In genomic region chr11:66686801-66687750, GRCh38 we compare ENCODE assay signal across 18 cellular contexts. TPM values are rescaled to one million over a fixed set of nuclear protein-coding genes. Genes with fewer than 3 reads are reported as not detected.
DNase-seq lines count a peak whose midpoint lies in the region.
"Had no signal": no experiment of that assay in that cellular context is flagged by ENCODE, and none has a peak within 500 bp of the region (broad histone marks: within the 10 kb centered on the region; RNA-seq: fewer than 3 reads in every experiment).

No MANE protein-coding gene starts in this region.

- intact Hi-C loops in posterior vena cava (cut with DNase I) = loop anchor here in 1 of 2 donors (5.0 kb wide), 1 partner anchor 115 kb away; no protein-coding TSS in a partner anchor

- peak; percentile 15 for DNase-seq in D341Med (ENCODE audit: low spot score)
- peak; percentile 31 for DNase-seq in NCI-H1694 treated with DMSO at 0.1 percent for 48 hours (lab: John Stamatoyannopoulos, UW)
- peak; percentile 79 for DNase-seq in epithelial cell of prostate (ENCODE audit: low read depth, low spot score)
- DNase-seq in posterior vena cava (ENCODE audit: low spot score) = peak; percentile 76
- DNase-seq in GDM1 (lab: John Stamatoyannopoulos, UW) = no peak
- no peak for DNase-seq in NCI-H2029 (lab: John Stamatoyannopoulos, UW)
- DNase-seq in central memory CD4-positive, alpha-beta T cell = no peak
- no peak for DNase-seq in RPMI8226
- DNase-seq: COR-L47; GF-D8; heart right ventricle; KBM-7; mesenchymal stem cell; NCI-H2107; Peyer's patch; stimulated activated CD4-positive, alpha-beta T cell treated with anti-CD3 and anti-CD28 coated beads, Interleukin-1b, Interleukin-23, amount 100 ng/mL, for 48 hours; SW 1271 had no signal

- H3K27ac ChIP-seq in epithelial cell of prostate = peak overlapping the region; percentile 95
- H3K27ac ChIP-seq: heart right ventricle, Peyer's patch, right atrium auricular region had no signal

RNA-seq across cellular contexts. Expression of gene RBM4B, which starts 9.4 kb away (rescaled TPM):
- total RNA-seq in posterior vena cava = 10 to 100 TPM in 1 of 2 donors, 1 to 10 TPM in 1; 9.0 to 10.2 TPM

RNA-seq across cellular contexts. Expression of gene SPTBN2, which starts 41.9 kb away (rescaled TPM):
- 1 to 10 TPM; 4.2 to 5.9 TPM for total RNA-seq in posterior vena cava

RNA-seq across cellular contexts. Expression of gene RBM4, which starts 48.6 kb away (rescaled TPM):
- total RNA-seq in posterior vena cava = 10 to 100 TPM; 63.4 to 68.9 TPM

Comparison
In these comparisons a context has a peak if more than half of its experiments do, and no peak if none do; other contexts are left out.
1. DNase-seq: peak in D341Med (single experiment), NCI-H1694 treated with DMSO at 0.1 percent for 48 hours (single experiment), epithelial cell of prostate (single experiment) and posterior vena cava (single experiment); none in GDM1 (single experiment), NCI-H2029 (single experiment), central memory CD4-positive, alpha-beta T cell (single experiment) and RPMI8226 (single experiment).